In the genomic region with DNA sequence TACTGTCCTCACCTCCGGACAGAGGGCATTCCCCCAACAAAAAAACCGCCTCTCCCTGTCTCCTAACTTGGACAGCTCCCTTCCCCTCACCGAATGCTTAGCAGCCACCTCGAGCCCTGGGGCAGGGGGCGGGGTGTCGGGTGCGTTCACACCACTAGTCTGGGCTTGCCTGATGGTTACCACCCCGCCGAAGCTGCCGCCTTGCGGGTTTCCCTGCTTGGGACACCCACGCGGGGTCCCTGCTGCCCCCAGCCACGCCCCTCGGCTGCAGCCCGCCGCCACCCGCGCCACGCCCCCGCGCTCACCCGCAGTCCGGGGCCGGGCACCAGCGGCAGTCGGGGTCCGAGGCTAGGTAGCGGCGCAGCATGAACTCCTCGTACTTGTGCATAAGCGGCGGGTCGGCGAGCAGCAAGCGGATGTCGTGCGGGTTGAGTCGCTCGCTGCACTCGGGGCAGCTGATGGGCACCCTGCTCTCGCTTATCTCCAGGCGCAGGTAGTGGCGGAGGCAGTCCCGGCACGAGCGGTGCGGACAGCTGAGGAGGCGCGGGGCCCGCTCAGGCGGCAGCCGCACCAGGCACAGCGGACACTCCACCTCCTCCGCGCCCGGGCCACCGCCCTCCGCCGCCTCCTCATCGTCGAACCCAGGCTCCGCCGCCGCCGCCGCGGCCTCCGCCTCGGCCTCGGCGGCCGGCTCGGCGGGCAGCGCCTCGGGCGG, we compare ENCODE assay signal across 8 cellular contexts. TPM values are rescaled to one million over a fixed set of nuclear protein-coding genes. Genes with fewer than 3 reads are reported as not detected.
DNase-seq lines count a peak whose midpoint lies in the region; ATAC-seq lines count a peak whose summit lies in the region.

No MANE protein-coding gene starts in this region.

- H3K4ac ChIP-seq in mesendoderm (ENCODE audit: low read depth, low read length), result no peak overlapping the region

- peak overlapping the region; percentile 83 for H3K4me3 Mint-ChIP-seq in activated CD4-positive, alpha-beta memory T cell treated with anti-CD3 and anti-CD28 coated beads for 36 hours

- POLR2A ChIA-PET in activated CD4-positive, alpha-beta memory T cell treated with anti-CD3 and anti-CD28 coated beads for 36 hours (lab: Charles Lee), result interaction anchor here (0.7 to 3.4 kb wide), 16 partner anchors 11 to 164 kb away, joined by 3 to 39 read pairs (median 6); no protein-coding TSS in a partner anchor

- H3K23ac ChIP-seq in mesendoderm (ENCODE audit: low read length), result no peak overlapping the region

- peak overlapping the region; percentile 91 for H3K56ac ChIP-seq in mesendoderm (ENCODE audit: low read length)

- CTCF ChIA-PET in activated CD4-positive, alpha-beta memory T cell treated with anti-CD3 and anti-CD28 coated beads for 36 hours (lab: Charles Lee), result interaction anchor here (0.5 to 4.0 kb wide), 5 partner anchors 17 to 163 kb away, joined by 3 to 17 read pairs (median 4); no protein-coding TSS in a partner anchor

- peak overlapping the region; percentile 7 for H3K27ac ChIP-seq in mesendoderm (ENCODE audit: low read depth, low read length)

- H3K36me3 Mint-ChIP-seq in activated CD4-positive, alpha-beta memory T cell treated with anti-CD3 and anti-CD28 coated beads for 36 hours, result peaks cover 11% of the 10 kb centered on the region

- H3K79me1 ChIP-seq in mesendoderm (ENCODE audit: low read length), result peaks cover 7% of the 10 kb centered on the region

- no peaks in the 10 kb centered on the region for H3K9me3 Mint-ChIP-seq in activated CD4-positive, alpha-beta memory T cell treated with anti-CD3 and anti-CD28 coated beads for 36 hours

- no CpG with 5 or more reads among the region's 78 CpGs for WGBS in mesendoderm (ENCODE audit: extremely low coverage, insufficient coverage, low lambda C conversion rate)

- no peak overlapping the region for H2BK120ac ChIP-seq in mesendoderm (ENCODE audit: low read depth, low read length)

- no peaks in the 10 kb centered on the region for H3K27me3 Mint-ChIP-seq in activated CD4-positive, alpha-beta memory T cell treated with anti-CD3 and anti-CD28 coated beads for 36 hours

- H4K5ac ChIP-seq in mesendoderm (ENCODE audit: low read length), result no peak overlapping the region

- H3K4me1 ChIP-seq in mesendoderm (ENCODE audit: control insufficient read depth, low read depth, low read length), result peaks cover 2% of the 10 kb centered on the region

- intact Hi-C loops in activated CD4-positive, alpha-beta memory T cell treated with anti-CD3 and anti-CD28 coated beads for 36 hours (cut with micrococcal nuclease), result loop anchor here (1.0 kb wide), 3 partner anchors 17 to 147 kb away; a partner anchor contains a TSS

- H3K79me2 ChIP-seq in mesendoderm (ENCODE audit: control insufficient read depth, insufficient read depth, low read length), result peaks cover 6% of the 10 kb centered on the region

- ATAC-seq in GM18502 (IDR thresholded peaks at IDR 0.05; ENCODE audit: poor library complexity, unreplicated experiment) (peak; percentile 23), HG02763 (IDR thresholded peaks at IDR 0.05; ENCODE audit: unreplicated experiment) (peak; percentile 21), HG03378 (IDR thresholded peaks at IDR 0.05; ENCODE audit: unreplicated experiment) (no peak)

- H3K36me3 ChIP-seq in mesendoderm (ENCODE audit: control insufficient read depth, insufficient read depth, low read length), result no peaks in the 10 kb centered on the region

- no peak overlapping the region for H2AK5ac ChIP-seq in mesendoderm (ENCODE audit: low read length)

- H3K4me1 Mint-ChIP-seq in activated CD4-positive, alpha-beta memory T cell treated with anti-CD3 and anti-CD28 coated beads for 36 hours (ENCODE audit: low read depth), result peaks cover 63% of the 10 kb centered on the region

- DNase-seq in NCI-H226, result peak; percentile 63
- DNase-seq in activated CD4-positive, alpha-beta memory T cell treated with anti-CD3 and anti-CD28 coated beads for 36 hours, result peak; percentile 75
- peak; percentile 41 for DNase-seq in effector CD8-positive, alpha-beta T cell (lab: John Stamatoyannopoulos, UW)
- peak; percentile 89 for DNase-seq in mesendoderm
- peak; percentile 34 to 49 for DNase-seq in stimulated activated CD8-positive, alpha-beta memory T cell treated with anti-CD3 and anti-CD28 coated beads, Interleukin-15, amount 100 ng/mL, for 4 hours (ENCODE audit: low read depth in 2 of 2)

- no peaks in the 10 kb centered on the region for H3K27me3 ChIP-seq in mesendoderm (ENCODE audit: insufficient read depth, low read length, poor library complexity)

- peak overlapping the region; percentile 92 for H3K4me2 ChIP-seq in mesendoderm (ENCODE audit: low read length)

- peak overlapping the region; percentile 81 for H3K9ac ChIP-seq in mesendoderm (ENCODE audit: low read length)

- no peak overlapping the region for H2BK5ac ChIP-seq in mesendoderm (ENCODE audit: low read length)

- peak overlapping the region; percentile 73 for H3K4me3 ChIP-seq in mesendoderm (ENCODE audit: low read length)

- no peak overlapping the region for H2BK15ac ChIP-seq in mesendoderm (replicated peaks; ENCODE audit: low read depth)

- H3K18ac ChIP-seq in mesendoderm (ENCODE audit: low read length), result peak overlapping the region; percentile 69

- H4K8ac ChIP-seq in mesendoderm (ENCODE audit: low read depth, low read length), result no peak overlapping the region

- H3K27ac Mint-ChIP-seq in activated CD4-positive, alpha-beta memory T cell treated with anti-CD3 and anti-CD28 coated beads for 36 hours, result peak overlapping the region; percentile 76

RNA-seq across cellular contexts. Expression of a gene that starts 0.7 kb away (rescaled TPM):
- total RNA-seq in activated CD4-positive, alpha-beta memory T cell treated with anti-CD3 and anti-CD28 coated beads for 36 hours, result 10 to 100 TPM; 72.4 to 72.8 TPM
- 6.6 TPM for polyA plus RNA-seq in mesendoderm (2013, experiment 1 of 2)
- 7.1 TPM for polyA plus RNA-seq in mesendoderm (2013, experiment 2 of 2)
